8 cellular contexts compared by ENCODE assay signal in the genomic region with DNA sequence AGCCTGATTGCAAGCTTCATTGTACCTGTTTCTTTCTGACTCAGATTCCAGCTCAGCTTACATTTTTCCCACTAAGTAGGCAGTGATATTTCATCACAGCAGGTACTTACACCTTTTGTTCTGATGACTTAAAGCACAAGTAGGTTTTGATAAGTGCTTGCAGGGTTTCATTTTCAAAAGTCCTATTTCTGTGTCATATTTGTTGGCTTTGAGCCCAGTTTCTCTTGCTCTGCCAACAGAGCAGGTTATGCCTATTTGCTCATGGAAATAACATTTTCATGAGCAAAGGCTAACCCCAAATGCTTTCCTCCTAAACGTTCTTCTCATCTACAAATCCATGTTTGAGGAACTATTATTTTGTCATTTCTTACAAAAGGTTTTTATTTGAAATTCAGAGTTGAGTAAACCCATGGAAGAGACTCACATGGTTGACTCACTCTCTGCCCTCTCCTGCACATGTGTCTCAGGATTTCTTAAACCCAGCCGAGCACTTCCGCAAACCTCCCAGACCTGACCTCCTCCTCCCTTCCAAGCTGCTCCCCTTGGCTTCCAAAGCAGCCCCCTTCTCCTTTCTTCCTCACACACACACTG. TPM values are rescaled to one million over a fixed set of nuclear protein-coding genes. Genes with fewer than 3 reads are reported as not detected.
A peak's percentile ranks its signal among the peaks of the same experiment; 100 is the strongest.
DNase-seq lines count a peak whose midpoint lies in the region; ATAC-seq and TF ChIP-seq lines count a peak whose summit lies in the region.

No MANE protein-coding gene starts in this region.

- H3K27me3 Mint-ChIP-seq in activated CD4-positive, alpha-beta T cell treated with anti-CD3 and anti-CD28 coated beads, Interleukin-2, amount 10 ng/mL, durations not matched to agents 7 days and 5 days = no peaks in the 10 kb centered on the region
- no peaks in the 10 kb centered on the region for H3K27me3 Mint-ChIP-seq in T-helper 17 cell
- H3K27me3 Mint-ChIP-seq in stimulated activated naive CD8-positive, alpha-beta T cell treated with anti-CD3 and anti-CD28 coated beads, Interleukin-15, amount 100 ng/mL, for 72 hours = no peaks in the 10 kb centered on the region

- peak overlapping the region; percentile 23 for H3K4me3 Mint-ChIP-seq in activated CD4-positive, alpha-beta T cell treated with anti-CD3 and anti-CD28 coated beads, Interleukin-2, amount 10 ng/mL, durations not matched to agents 7 days and 5 days
- H3K4me3 Mint-ChIP-seq in T-helper 17 cell = peak overlapping the region; percentile 52
- H3K4me3 Mint-ChIP-seq in stimulated activated naive CD8-positive, alpha-beta T cell treated with anti-CD3 and anti-CD28 coated beads, Interleukin-15, amount 100 ng/mL, for 72 hours = peak overlapping the region; percentile 62 to 65

- POLR2A ChIA-PET in activated CD4-positive, alpha-beta T cell treated with anti-CD3 and anti-CD28 coated beads, Interleukin-2, amount 10 ng/mL, durations not matched to agents 7 days and 5 days (lab: Charles Lee) = interaction anchor here (0.7 kb wide), 1 partner anchor 32 kb away, joined by 3 read pairs; no protein-coding TSS in a partner anchor

- H3K36me3 Mint-ChIP-seq in activated CD4-positive, alpha-beta T cell treated with anti-CD3 and anti-CD28 coated beads, Interleukin-2, amount 10 ng/mL, durations not matched to agents 7 days and 5 days (ENCODE audit: low read depth) = peaks cover 9% of the 10 kb centered on the region
- H3K36me3 Mint-ChIP-seq in T-helper 17 cell (ENCODE audit: low read depth) = no peaks in the 10 kb centered on the region

- peak overlapping the region; percentile 91 for H3K27ac Mint-ChIP-seq in activated CD4-positive, alpha-beta T cell treated with anti-CD3 and anti-CD28 coated beads, Interleukin-2, amount 10 ng/mL, durations not matched to agents 7 days and 5 days
- H3K27ac Mint-ChIP-seq in T-helper 17 cell = peak overlapping the region; percentile 57
- H3K27ac Mint-ChIP-seq in stimulated activated naive CD8-positive, alpha-beta T cell treated with anti-CD3 and anti-CD28 coated beads, Interleukin-15, amount 100 ng/mL, for 72 hours = peak overlapping the region; percentile 3 to 94

- peaks cover 50% of the 10 kb centered on the region for H3K4me1 Mint-ChIP-seq in activated CD4-positive, alpha-beta T cell treated with anti-CD3 and anti-CD28 coated beads, Interleukin-2, amount 10 ng/mL, durations not matched to agents 7 days and 5 days
- H3K4me1 Mint-ChIP-seq in T-helper 17 cell = peaks cover 36% of the 10 kb centered on the region
- H3K4me1 Mint-ChIP-seq in stimulated activated naive CD8-positive, alpha-beta T cell treated with anti-CD3 and anti-CD28 coated beads, Interleukin-15, amount 100 ng/mL, for 72 hours = peaks cover 63% of the 10 kb centered on the region

- peak; percentile 41 for DNase-seq in activated CD4-positive, alpha-beta T cell treated with anti-CD3 and anti-CD28 coated beads, Interleukin-2, amount 10 ng/mL, durations not matched to agents 7 days and 5 days
- no peak for DNase-seq in activated CD4-positive, alpha-beta T cell treated with anti-CD3 and anti-CD28 coated beads, Interleukin-2, amount 50 U/mL, for 4 hours
- DNase-seq in NCI-H128 (lab: John Stamatoyannopoulos, UW; ENCODE audit: unreplicated experiment) = peak; percentile 64
- DNase-seq in T-helper 17 cell = no peak
- DNase-seq in foreskin fibroblast = peak; percentile 32 to 71
- peak; percentile 13 to 32 for DNase-seq in stimulated activated naive CD8-positive, alpha-beta T cell treated with anti-CD3 and anti-CD28 coated beads, Interleukin-15, amount 100 ng/mL, for 72 hours
- no peak for DNase-seq in HK-2 (ENCODE audit: unreplicated experiment)

- TF ChIP-seq CTCF in foreskin fibroblast (IDR thresholded peaks at IDR 0.05; ENCODE audit: low read depth, low read length) = no peak

- no peaks in the 10 kb centered on the region for H3K9me3 ChIP-seq in T-helper 17 cell (ENCODE audit: control insufficient read depth, low read length, poor library complexity, severe bottlenecking)

- H3K9me3 Mint-ChIP-seq in activated CD4-positive, alpha-beta T cell treated with anti-CD3 and anti-CD28 coated beads, Interleukin-2, amount 10 ng/mL, durations not matched to agents 7 days and 5 days = peaks cover 15% of the 10 kb centered on the region
- H3K9me3 Mint-ChIP-seq in stimulated activated naive CD8-positive, alpha-beta T cell treated with anti-CD3 and anti-CD28 coated beads, Interleukin-15, amount 100 ng/mL, for 72 hours = peaks cover 5 to 9% of the 10 kb centered on the region in 2 donors

- ATAC-seq in HG02610 (IDR thresholded peaks at IDR 0.05; ENCODE audit: unreplicated experiment) (peak; percentile 73), T-helper 17 cell (peak; percentile 51)
- ATAC-seq in stimulated activated naive CD8-positive, alpha-beta T cell treated with anti-CD3 and anti-CD28 coated beads, Interleukin-15, amount 100 ng/mL, for 72 hours = peak; percentile 87

- no peak overlapping the region for H3K4me3 ChIP-seq in foreskin fibroblast (ENCODE audit: low read depth in 1 of 2, low read length in 2 of 2)

- CTCF ChIA-PET in activated CD4-positive, alpha-beta T cell treated with anti-CD3 and anti-CD28 coated beads, Interleukin-2, amount 10 ng/mL, durations not matched to agents 7 days and 5 days (lab: Charles Lee) = interaction anchor here (0.7 to 1.3 kb wide), 2 partner anchors 168 to 173 kb away, joined by 3 read pairs; no protein-coding TSS in a partner anchor

RNA-seq across cellular contexts. Expression of gene LTA4H, which starts 12.3 kb away (rescaled TPM):
- 10 to 100 TPM; 55.8 to 56.2 TPM for total RNA-seq in activated CD4-positive, alpha-beta T cell treated with anti-CD3 and anti-CD28 coated beads, Interleukin-2, amount 10 ng/mL, durations not matched to agents 7 days and 5 days
- total RNA-seq in T-helper 17 cell = 10 to 100 TPM; 44.5 to 60.5 TPM

RNA-seq across cellular contexts. Expression of gene HAL, which starts 51.6 kb away (rescaled TPM):
- under 1 TPM; 0.44 to 0.69 TPM for total RNA-seq in activated CD4-positive, alpha-beta T cell treated with anti-CD3 and anti-CD28 coated beads, Interleukin-2, amount 10 ng/mL, durations not matched to agents 7 days and 5 days
- total RNA-seq in T-helper 17 cell = 1 to 10 TPM in 1 of 2 donors, under 1 TPM in 1; 0.94 to 2.3 TPM

Comparison
In these comparisons a context has a peak if more than half of its experiments do, and no peak if none do; other contexts are left out.
1. DNase-seq: peak in activated CD4-positive, alpha-beta T cell treated with anti-CD3 and anti-CD28 coated beads, Interleukin-2, amount 10 ng/mL, durations not matched to agents 7 days and 5 days (single experiment), NCI-H128 (single experiment), foreskin fibroblast (2 of 2) and stimulated activated naive CD8-positive, alpha-beta T cell treated with anti-CD3 and anti-CD28 coated beads, Interleukin-15, amount 100 ng/mL, for 72 hours (2 of 2); none in activated CD4-positive, alpha-beta T cell treated with anti-CD3 and anti-CD28 coated beads, Interleukin-2, amount 50 U/mL, for 4 hours (0 of 2), T-helper 17 cell (0 of 3) and HK-2 (single experiment).
2. Peak in every context shown above with its lines, with median percentiles within 50 percentile points of each other: H3K27ac Mint-ChIP-seq, H3K4me3 Mint-ChIP-seq and ATAC-seq.